8 cellular contexts compared by ENCODE assay signal in the genomic region with DNA sequence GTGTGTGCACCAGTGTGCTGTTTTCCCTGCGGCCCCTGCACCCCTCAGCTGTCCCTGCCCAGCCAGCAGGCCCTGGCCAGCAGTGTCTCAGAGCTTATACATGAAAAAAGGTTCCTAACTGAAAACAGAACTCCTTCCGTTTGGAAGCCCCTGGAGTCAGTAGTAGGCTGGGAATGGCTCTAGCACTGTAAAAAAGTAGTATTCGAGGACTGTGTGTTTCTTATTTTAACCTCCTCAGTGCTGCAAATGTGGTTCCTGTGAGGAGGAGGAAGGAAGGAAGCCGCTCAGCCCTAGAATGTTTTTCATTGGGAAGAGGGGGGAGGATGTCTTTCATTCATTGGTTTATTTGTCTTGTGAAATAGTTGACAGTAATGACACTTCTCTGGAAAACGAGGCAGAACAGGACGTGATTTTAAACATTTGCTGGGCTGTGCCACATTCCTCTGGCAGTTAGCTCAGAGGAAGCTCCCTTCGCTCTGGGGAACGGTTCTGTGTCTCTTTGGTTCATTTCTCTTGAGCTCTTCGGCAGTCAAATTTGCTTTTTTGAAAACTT.
DNase-seq lines count a peak whose midpoint lies in the region; ATAC-seq, FAIRE-seq and TF ChIP-seq lines count a peak whose summit lies in the region.

No MANE protein-coding gene starts in this region.

- H3K4me1 ChIP-seq in A549 (peaks cover 66% of the 10 kb centered on the region), RWPE2 (ENCODE audit: insufficient read depth, poor library complexity, severe bottlenecking) (peaks cover 33% of the 10 kb centered on the region), thoracic aorta (ENCODE audit: control insufficient read depth in 1 of 2, low read depth in 2 of 2) (peaks cover 27 to 68% of the 10 kb centered on the region in 2 donors)

- FAIRE-seq in A549 (lab: Jason Lieb, UNC): no peak

- H3K4me1 Mint-ChIP-seq in dendritic cell treated with granulocyte-macrophage colony-stimulating factor and Interleukin-4, amounts not matched to agents 40 ng/mL and 50 ng/mL, for 4 days (ENCODE audit: low read depth): peaks cover 63% of the 10 kb centered on the region

- no peak for TF ChIP-seq EP300 in A549 (IDR thresholded peaks at IDR 0.05)

- H3K27me3 ChIP-seq in RWPE2 (ENCODE audit: insufficient read depth, poor library complexity, severe bottlenecking): no peaks in the 10 kb centered on the region
- H3K27me3 ChIP-seq in thoracic aorta (replicated peaks; ENCODE audit: insufficient read depth): no peaks in the 10 kb centered on the region

- H3K36me3 ChIP-seq in RWPE2 (ENCODE audit: low read depth) (peaks cover 3% of the 10 kb centered on the region; the same call in 1 of the 2 replicates), thoracic aorta (no peaks in the 10 kb centered on the region)

- TF ChIP-seq POLR2A in A549 (IDR thresholded peaks at IDR 0.05; ENCODE audit: low read length) (no peak), lower leg skin (IDR thresholded peaks at IDR 0.05) (peak in 1 of 2 donors; percentile 60)

- no peak; a peak in 1 of 5 replicates for TF ChIP-seq RAD21 in A549 (conservative IDR thresholded peaks at IDR 0.05 in 1 of 2, IDR thresholded peaks at IDR 0.05 in 1 of 2)

- peak overlapping the region; percentile 78 for H3K4me3 Mint-ChIP-seq in dendritic cell treated with granulocyte-macrophage colony-stimulating factor and Interleukin-4, amounts not matched to agents 40 ng/mL and 50 ng/mL, for 4 days

- POLR2A ChIA-PET in A549 (lab: Yijun Ruan, JAX): interaction anchor here (1.9 to 4.7 kb wide), 9 partner anchors 11 to 78 kb away, joined by 6 to 52 read pairs (median 10); no protein-coding TSS in a partner anchor

- WGBS in A549 (ENCODE audit: missing lambda C conversion rate): under 1% methylated on average over 9 of the region's 9 CpGs
- WGBS in lower leg skin, 2 donors: 1% methylated on average over 9 of the region's 9 CpGs

- H3K27ac Mint-ChIP-seq in dendritic cell treated with granulocyte-macrophage colony-stimulating factor and Interleukin-4, amounts not matched to agents 40 ng/mL and 50 ng/mL, for 4 days: peak overlapping the region; percentile 88

- no peaks in the 10 kb centered on the region for H3K36me3 Mint-ChIP-seq in dendritic cell treated with granulocyte-macrophage colony-stimulating factor and Interleukin-4, amounts not matched to agents 40 ng/mL and 50 ng/mL, for 4 days (ENCODE audit: low read depth)

- intact Hi-C loops in dendritic cell treated with granulocyte-macrophage colony-stimulating factor and Interleukin-4, amounts not matched to agents 40 ng/mL and 50 ng/mL, for 4 days (cut with micrococcal nuclease): no loop called here
- intact Hi-C loops in lower leg skin (cut with DNase I; ENCODE audit: low total_unique reads): no loop called here
- intact Hi-C loops in posterior cingulate gyrus (cut with DNase I): no loop called here

- peak overlapping the region; percentile 83 for H3K4me2 ChIP-seq in A549

- TF ChIP-seq CTCF in A549 (IDR thresholded peaks at IDR 0.05): no peak
- TF ChIP-seq CTCF in RWPE2 (IDR thresholded peaks at IDR 0.05; ENCODE audit: poor library complexity, severe bottlenecking): no peak
- TF ChIP-seq CTCF in lower leg skin (IDR thresholded peaks at IDR 0.05): no peak
- no peak for TF ChIP-seq CTCF in thoracic aorta (IDR thresholded peaks at IDR 0.05)

- H3K9me3 Mint-ChIP-seq in dendritic cell treated with granulocyte-macrophage colony-stimulating factor and Interleukin-4, amounts not matched to agents 40 ng/mL and 50 ng/mL, for 4 days: no peaks in the 10 kb centered on the region

- H3K27ac ChIP-seq in A549: peak overlapping the region; percentile 91 to 92
- H3K27ac ChIP-seq in RWPE2 (ENCODE audit: poor library complexity, severe bottlenecking): peak overlapping the region; percentile 95
- peak overlapping the region; percentile 33 to 70 for H3K27ac ChIP-seq in thoracic aorta

- peaks cover 15% of the 10 kb centered on the region for H3K27me3 Mint-ChIP-seq in dendritic cell treated with granulocyte-macrophage colony-stimulating factor and Interleukin-4, amounts not matched to agents 40 ng/mL and 50 ng/mL, for 4 days

- DNase-seq in A549 (ENCODE audit: low read depth in 1 of 2, low spot score in 1 of 2) (peak; percentile 57 to 65), RWPE2 (ENCODE audit: low spot score) (no peak), lower leg skin (ENCODE audit: low spot score in 2 of 2) (peak; percentile 70 to 92), thoracic aorta (ENCODE audit: low spot score) (no peak), posterior cingulate gyrus (no peak)

- CTCF ChIA-PET in A549 (lab: Yijun Ruan, JAX): interaction anchor here (0.6 to 11.4 kb wide), 19 partner anchors 7 to 290 kb away, joined by 3 to 91 read pairs (median 4); no protein-coding TSS in a partner anchor

- H3K4me3 ChIP-seq in A549 (peak overlapping the region; percentile 67), GM08714 (ENCODE audit: low read length) (peak overlapping the region; percentile 77), RWPE2 (ENCODE audit: severe bottlenecking) (peak overlapping the region; percentile 59), lower leg skin (ENCODE audit: low read depth, poor library complexity, severe bottlenecking) (peak overlapping the region; percentile 40), thoracic aorta (peak overlapping the region; percentile 75)

- ATAC-seq in A549 (peak in 1 of 2 experiments; percentile 39; a peak in 3 of 6 replicates), RWPE2 (ENCODE audit: low read depth) (peak; percentile 44), thoracic aorta (ENCODE audit: insufficient number of reproducible peaks, low FRiP score, low read depth) (no peak), HG02938 (IDR thresholded peaks at IDR 0.05; ENCODE audit: unreplicated experiment) (no peak)

- H3K9me3 ChIP-seq in A549: no peaks in the 10 kb centered on the region
- no peaks in the 10 kb centered on the region for H3K9me3 ChIP-seq in RWPE2 (ENCODE audit: severe bottlenecking)
- H3K9me3 ChIP-seq in thoracic aorta: no peaks in the 10 kb centered on the region

TF ChIP-seq in A549, 52 proteins besides CTCF, POLR2A, EP300 and RAD21:
- TF ChIP-seq, protein P1, sequence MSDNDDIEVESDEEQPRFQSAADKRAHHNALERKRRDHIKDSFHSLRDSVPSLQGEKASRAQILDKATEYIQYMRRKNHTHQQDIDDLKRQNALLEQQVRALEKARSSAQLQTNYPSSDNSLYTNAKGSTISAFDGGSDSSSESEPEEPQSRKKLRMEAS (IDR thresholded peaks at IDR 0.05): peak; percentile 69
- TF ChIP-seq CEBPB (IDR thresholded peaks at IDR 0.05) (peak in 1 of 2 experiments; percentile 76; a peak in 2 of 4 replicates), ZNF302 (CRISPR knock-in tag; IDR thresholded peaks at IDR 0.05) (no peak)
- TF ChIP-seq, protein P2, sequence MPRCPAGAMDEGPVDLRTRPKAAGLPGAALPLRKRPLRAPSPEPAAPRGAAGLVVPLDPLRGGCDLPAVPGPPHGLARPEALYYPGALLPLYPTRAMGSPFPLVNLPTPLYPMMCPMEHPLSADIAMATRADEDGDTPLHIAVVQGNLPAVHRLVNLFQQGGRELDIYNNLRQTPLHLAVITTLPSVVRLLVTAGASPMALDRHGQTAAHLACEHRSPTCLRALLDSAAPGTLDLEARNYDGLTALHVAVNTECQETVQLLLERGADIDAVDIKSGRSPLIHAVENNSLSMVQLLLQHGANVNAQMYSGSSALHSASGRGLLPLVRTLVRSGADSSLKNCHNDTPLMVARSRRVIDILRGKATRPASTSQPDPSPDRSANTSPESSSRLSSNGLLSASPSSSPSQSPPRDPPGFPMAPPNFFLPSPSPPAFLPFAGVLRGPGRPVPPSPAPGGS (IDR thresholded peaks at IDR 0.05): 0 out of 3 replicates have a peak, but pooled peaks have one; percentile 15

Comparison
In these comparisons a context has a peak if more than half of its experiments do, and no peak if none do; other contexts are left out.
1. DNase-seq: peak in A549 (2 of 2) and lower leg skin (2 of 2); none in RWPE2 (single experiment), thoracic aorta (single experiment) and posterior cingulate gyrus (0 of 10).
2. Peak in every context shown above with its lines, with median percentiles within 50 percentile points of each other: H3K27ac ChIP-seq and H3K4me3 ChIP-seq.